6 cellular contexts compared by ENCODE assay signal in the genomic region with DNA sequence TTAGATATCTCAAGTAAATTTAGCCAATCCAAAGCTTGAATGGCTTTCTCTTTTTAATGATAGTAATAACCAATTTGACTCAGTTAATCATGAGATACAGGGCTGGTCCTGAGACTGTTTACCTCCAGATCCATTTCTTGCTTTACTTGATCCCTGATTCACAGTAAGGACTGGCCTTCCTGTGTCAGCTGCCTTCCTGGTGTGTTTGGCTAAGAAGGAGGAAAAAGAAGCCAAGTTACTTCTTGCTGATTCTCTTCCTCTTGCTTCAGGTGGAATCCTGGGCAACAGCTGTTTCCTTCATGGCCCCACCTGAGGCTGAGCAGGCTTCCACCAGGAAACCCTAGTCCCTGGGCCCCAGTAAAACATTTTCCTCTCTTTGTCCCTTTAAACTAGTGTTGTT.
"Had no signal": no experiment of that assay in that cellular context is flagged by ENCODE, and none has a peak within 500 bp of the region (broad histone marks: within the 10 kb centered on the region; RNA-seq: fewer than 3 reads in every experiment).

No MANE protein-coding gene starts in this region.

- H3K27ac Mint-ChIP-seq: HFFc6 had no signal

- DNase-seq: GM23248, GOT3, H7, HFFc6 had no signal

- H3K9me3 Mint-ChIP-seq: HFFc6 had no signal

- ATAC-seq: HCT116, K562 had no signal

- H3K4me3 Mint-ChIP-seq: HFFc6 had no signal
